In genomic region chr14:79369359-79370332, GRCh38 we compare ENCODE assay signal across 12 cellular contexts.
DNase-seq lines count a peak whose midpoint lies in the region; ATAC-seq, FAIRE-seq and TF ChIP-seq lines count a peak whose summit lies in the region.
"Had no signal": no experiment of that assay in that cellular context is flagged by ENCODE, and none has a peak within 500 bp of the region (broad histone marks: within the 10 kb centered on the region; RNA-seq: fewer than 3 reads in every experiment).

No MANE protein-coding gene starts in this region.

- H3K4me1 ChIP-seq in prostate gland (replicated peaks), result no peaks in the 10 kb centered on the region
- H3K4me1 ChIP-seq: psoas muscle had no signal

- no peak overlapping the region for H3K27ac ChIP-seq in AG04450 (ENCODE audit: low read depth, low read length)
- no peak overlapping the region for H3K27ac ChIP-seq in prostate gland
- H3K27ac ChIP-seq: KMS-11, psoas muscle had no signal

- DNase-seq in AG04450 (ENCODE audit: low read depth, low spot score) (peak; percentile 92), LHCN-M2 (ENCODE audit: low read depth) (peak; percentile 68), bronchial epithelial cell (ENCODE audit: low read depth) (peak; percentile 98), mucosa of gallbladder (ENCODE audit: low spot score) (peak; percentile 31), prostate gland (ENCODE audit: low spot score) (no peak), NCI-H2081 (lab: John Stamatoyannopoulos, UW) (no peak)
- no peak for DNase-seq in stimulated activated CD4-positive, alpha-beta T cell treated with anti-CD3 and anti-CD28 coated beads, Interleukin-1b, Interleukin-23, amount 100 ng/mL, for 48 hours
- DNase-seq: activated CD4-positive, alpha-beta T cell treated with anti-CD3 and anti-CD28 coated beads for 1 hour; activated naive CD8-positive, alpha-beta T cell treated with anti-CD3 and anti-CD28 coated beads for 36 hours; psoas muscle had no signal

- intact Hi-C loops in prostate gland (cut with DNase I), result no loop called here

- POLR2A ChIA-PET in AG04450 (lab: Yijun Ruan, JAX), result interaction anchor here (0.6 to 1.0 kb wide), 2 partner anchors 18 to 114 kb away, joined by 3 to 5 read pairs; no protein-coding TSS in a partner anchor

- WGBS in prostate gland, result 82% methylated on average over 10 of the region's 10 CpGs

- FAIRE-seq in bronchial epithelial cell (lab: Jason Lieb, UNC), result peak; percentile 75

- H3K9me3 ChIP-seq in AG04450 (ENCODE audit: control insufficient read depth, insufficient read depth, low read length) (no peaks in the 10 kb centered on the region), prostate gland (no peaks in the 10 kb centered on the region)
- H3K9me3 ChIP-seq: psoas muscle had no signal

- TF ChIP-seq CTCF in AG04450 (IDR thresholded peaks at IDR 0.05; ENCODE audit: low read depth, low read length) (peak; percentile 36), bronchial epithelial cell (IDR thresholded peaks at IDR 0.05; ENCODE audit: insufficient read depth, low read length, severe bottlenecking) (peak; percentile 19), prostate gland (IDR thresholded peaks at IDR 0.05) (no peak)

- H3K27me3 ChIP-seq in AG04450 (ENCODE audit: control insufficient read depth, insufficient read depth, low read length) (no peaks in the 10 kb centered on the region), bronchial epithelial cell (ENCODE audit: control insufficient read depth, insufficient read depth, low read length) (no peaks in the 10 kb centered on the region), prostate gland (replicated peaks; ENCODE audit: insufficient read depth) (no peaks in the 10 kb centered on the region)

- no peaks in the 10 kb centered on the region for H3K36me3 ChIP-seq in bronchial epithelial cell (ENCODE audit: control insufficient read depth, insufficient read depth, low read length)
- no peaks in the 10 kb centered on the region for H3K36me3 ChIP-seq in prostate gland

- CTCF ChIA-PET in AG04450 (lab: Charles Lee), result no interaction called here

- ATAC-seq in HG02610 (IDR thresholded peaks at IDR 0.05; ENCODE audit: unreplicated experiment), result no peak
- ATAC-seq: psoas muscle had no signal

- H3K4me3 ChIP-seq in AG04450 (ENCODE audit: low read depth, low read length) (no peak overlapping the region), bronchial epithelial cell (ENCODE audit: low read depth, low read length) (no peak overlapping the region), prostate gland (no peak overlapping the region)
- H3K4me3 ChIP-seq: psoas muscle had no signal

- no peak for TF ChIP-seq POLR2A in prostate gland (IDR thresholded peaks at IDR 0.05)

Comparison
In these comparisons a context has a peak if more than half of its experiments do, and no peak if none do; other contexts are left out.
1. DNase-seq: peak in AG04450 (single experiment), LHCN-M2 (single experiment), bronchial epithelial cell (single experiment) and mucosa of gallbladder (single experiment); none in prostate gland (single experiment), stimulated activated CD4-positive, alpha-beta T cell treated with anti-CD3 and anti-CD28 coated beads, Interleukin-1b, Interleukin-23, amount 100 ng/mL, for 48 hours (single experiment) and NCI-H2081 (0 of 2).
2. CTCF ChIP-seq: peak in AG04450 (single experiment) and bronchial epithelial cell (single experiment); none in prostate gland (0 of 4).